ENCODE assay signal across 21 cellular contexts in the genomic region with DNA sequence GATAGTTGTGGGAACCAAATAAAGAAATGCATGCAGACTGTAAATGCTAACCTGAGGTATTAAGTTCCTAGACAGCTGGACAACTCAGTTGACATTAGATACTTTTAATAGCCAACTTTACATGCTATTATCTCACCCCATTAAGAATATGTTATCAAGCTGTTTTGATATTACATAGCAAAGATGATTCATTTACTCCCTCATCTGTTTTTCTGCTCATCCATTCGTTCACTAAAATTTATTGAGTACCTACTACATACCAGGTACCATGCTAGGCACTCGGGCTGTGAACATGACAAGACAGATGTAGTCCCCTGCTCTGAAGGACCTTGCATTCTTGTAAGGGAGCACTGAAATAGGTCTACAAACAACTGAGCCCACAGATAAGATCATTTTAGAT.
A peak's percentile ranks its signal among the peaks of the same experiment; 100 is the strongest.
DNase-seq lines count a peak whose midpoint lies in the region; ATAC-seq, FAIRE-seq and TF ChIP-seq lines count a peak whose summit lies in the region.
"Had no signal": no experiment of that assay in that cellular context is flagged by ENCODE, and none has a peak within 500 bp of the region (broad histone marks: within the 10 kb centered on the region; RNA-seq: fewer than 3 reads in every experiment).

No MANE protein-coding gene starts in this region.

- POLR2A ChIA-PET in SK-N-SH (lab: Yijun Ruan, JAX) = no interaction called here

- TF ChIP-seq EP300 in SK-N-SH (IDR thresholded peaks at IDR 0.05; ENCODE audit: borderline replicate concordance in 1 of 2, low read depth in 1 of 2, low read length in 1 of 2) = no peak

- H3K4me3 ChIP-seq in colonic mucosa (no peak overlapping the region), SK-N-SH (ENCODE audit: low read depth in 2 of 2, low read length in 1 of 2) (no peak overlapping the region)

- H3K27ac ChIP-seq in colonic mucosa = peak overlapping the region; percentile 57
- H3K27ac ChIP-seq in SK-N-SH (ENCODE audit: low read depth in 2 of 2, low read length in 1 of 2) = no peak overlapping the region

- H3K27me3 ChIP-seq in colonic mucosa (no peaks in the 10 kb centered on the region), SK-N-SH (ENCODE audit: insufficient read depth) (no peaks in the 10 kb centered on the region)

- no peaks in the 10 kb centered on the region for H3K79me2 ChIP-seq in SK-N-SH (ENCODE audit: insufficient read depth)

- no peak overlapping the region for H3K9ac ChIP-seq in colonic mucosa (ENCODE audit: low read depth in 2 of 2, low read length in 2 of 2)
- no peak overlapping the region for H3K9ac ChIP-seq in SK-N-SH

- H2AFZ ChIP-seq in SK-N-SH (ENCODE audit: low read depth) = no peak overlapping the region

- H3K4me1 ChIP-seq in colonic mucosa (no peaks in the 10 kb centered on the region), SK-N-SH (ENCODE audit: control insufficient read depth in 1 of 2, insufficient read depth in 2 of 2, low read depth in 1 of 2, low read length in 1 of 2) (peaks cover 0 to 4% of the 10 kb centered on the region in 2 experiments; a peak in 1 of 4 replicates)

- H4K20me1 ChIP-seq in SK-N-SH (ENCODE audit: insufficient read depth) = no peaks in the 10 kb centered on the region

- no peak for TF ChIP-seq RAD21 in SK-N-SH (IDR thresholded peaks at IDR 0.05; ENCODE audit: low read length)

- H3F3A ChIP-seq in SK-N-SH (replicated peaks; ENCODE audit: insufficient read depth) = no peaks in the 10 kb centered on the region

- DNase-seq in DMS53 (lab: John Stamatoyannopoulos, UW) (peak; percentile 22), DMS53 treated with DMSO at 0.1 percent for 48 hours (lab: John Stamatoyannopoulos, UW; ENCODE audit: unreplicated experiment) (no peak), NCI-H2171 treated with DMSO at 0.1 percent for 48 hours (lab: John Stamatoyannopoulos, UW) (peak; percentile 82), colonic mucosa (no peak), urothelium cell line (ENCODE audit: low spot score) (no peak), SK-N-SH (no peak)
- DNase-seq: 8988T; NCI-H1092; NCI-H187; NCI-H2081 treated with DMSO at 0.1 percent for 48 hours; NCI-H526; NCI-H82; NK-92 treated with Interleukin-12 subunit alpha and Interleukin-12 subunit beta, amount 100 ng/mL, for 24 hours; RPMI8226; SIG-M5; T-helper 17 cell had no signal

- 91% methylated on average over 2 of the region's 2 CpGs for WGBS in SK-N-SH (ENCODE audit: low lambda C conversion rate)

- no peak overlapping the region for H3K4me2 ChIP-seq in SK-N-SH

- intact Hi-C loops in colonic mucosa (cut with DNase I) = no loop called here

- H3K36me3 ChIP-seq in colonic mucosa (no peaks in the 10 kb centered on the region), SK-N-SH (replicated peaks in 1 of 2; ENCODE audit: control insufficient read depth in 1 of 2, insufficient read depth in 2 of 2, low read length in 1 of 2) (no peaks in the 10 kb centered on the region)

- ATAC-seq in GM18870 (IDR thresholded peaks at IDR 0.05; ENCODE audit: unreplicated experiment) = no peak
- no peak for ATAC-seq in HG03565 (IDR thresholded peaks at IDR 0.05; ENCODE audit: unreplicated experiment)
- ATAC-seq: SK-N-SH treated with all-trans-retinoic acid at 6 μM for 48 hours, T-helper 17 cell had no signal

- CTCF ChIA-PET in SK-N-SH (lab: Yijun Ruan, JAX) = interaction anchor here (1.0 to 1.1 kb wide), 2 partner anchors 12 to 13 kb away, joined by 3 read pairs; no protein-coding TSS in a partner anchor

- peak; percentile 40 for FAIRE-seq in urothelium cell line (lab: Jason Lieb, UNC)
- FAIRE-seq: G401.6, H54 had no signal

- H3K9me2 ChIP-seq in SK-N-SH = no peaks in the 10 kb centered on the region

- TF ChIP-seq CTCF in colonic mucosa (IDR thresholded peaks at IDR 0.05) = no peak
- TF ChIP-seq CTCF in SK-N-SH (IDR thresholded peaks at IDR 0.05) = no peak

- H3K9me3 ChIP-seq in colonic mucosa = no peaks in the 10 kb centered on the region
- peaks cover 6% of the 10 kb centered on the region; the same call in 1 of the 2 replicates for H3K9me3 ChIP-seq in SK-N-SH

TF ChIP-seq in SK-N-SH, 30 proteins besides CTCF, POLR2A, EP300 and RAD21:
- no peak for TF ChIP-seq MAX (IDR thresholded peaks at IDR 0.05; ENCODE audit: low read depth)
- TF ChIP-seq GATA2 (CRISPR knock-in tag; IDR thresholded peaks at IDR 0.05) = no peak

Comparison
In these comparisons a context has a peak if more than half of its experiments do, and no peak if none do; other contexts are left out.
1. DNase-seq: peak in DMS53 (single experiment) and NCI-H2171 treated with DMSO at 0.1 percent for 48 hours (single experiment); none in DMS53 treated with DMSO at 0.1 percent for 48 hours (single experiment), colonic mucosa (single experiment), urothelium cell line (single experiment) and SK-N-SH (single experiment).